In genomic region chr22:17303840-17304779, GRCh38 we compare ENCODE assay signal across 10 cellular contexts.
DNase-seq lines count a peak whose midpoint lies in the region; ATAC-seq, FAIRE-seq and TF ChIP-seq lines count a peak whose summit lies in the region.
"Had no signal": no experiment of that assay in that cellular context is flagged by ENCODE, and none has a peak within 500 bp of the region (broad histone marks: within the 10 kb centered on the region; RNA-seq: fewer than 3 reads in every experiment).

No MANE protein-coding gene starts in this region.

- H3K4me1 ChIP-seq in HepG2 (ENCODE audit: insufficient read depth, low read length) (peaks cover 5% of the 10 kb centered on the region; the same call in 1 of the 2 replicates), right lobe of liver (peaks cover 0 to 15% (median 0%) of the 10 kb centered on the region in 4 donors), breast epithelium (no peaks in the 10 kb centered on the region)

- H3K9ac ChIP-seq in HepG2 (ENCODE audit: insufficient read depth, low read depth, low read length) = no peak overlapping the region

- no peaks in the 10 kb centered on the region for H4K20me1 ChIP-seq in HepG2 (ENCODE audit: insufficient read depth, low read length)

- BruUV-seq in HepG2 (replicated peaks; lab: Mats Ljungman, UMichigan) = no TSS peak

- no peaks in the 10 kb centered on the region for H3K36me3 ChIP-seq in HepG2 (replicated peaks in 1 of 2; ENCODE audit: control insufficient read depth in 1 of 2, insufficient read depth in 2 of 2, low read length in 2 of 2)
- H3K36me3 ChIP-seq in right lobe of liver = no peaks in the 10 kb centered on the region
- H3K36me3 ChIP-seq in breast epithelium = no peaks in the 10 kb centered on the region

- TF ChIP-seq RAD21 in HepG2 (CRISPR knock-in tag; IDR thresholded peaks at IDR 0.05) = no peak

- H3K79me2 ChIP-seq in HepG2 (ENCODE audit: insufficient read depth, low read length) = no peaks in the 10 kb centered on the region

- TF ChIP-seq EP300 in HepG2 (IDR thresholded peaks at IDR 0.05; ENCODE audit: low read depth in 2 of 2, low read length in 2 of 2) = no peak
- no peak for TF ChIP-seq EP300 in HepG2 (CRISPR knock-in tag; IDR thresholded peaks at IDR 0.05; ENCODE audit: borderline replicate concordance)

- H3K27me3 ChIP-seq in HepG2 (ENCODE audit: control insufficient read depth in 1 of 2, insufficient read depth in 2 of 2, low read length in 2 of 2) = 0 out of 5 replicates have a peak, but pooled peaks cover 0 to 4% of the 10 kb centered on the region in 2 experiments
- H3K27me3 ChIP-seq in right lobe of liver = no peaks in the 10 kb centered on the region
- H3K27me3 ChIP-seq in breast epithelium = no peaks in the 10 kb centered on the region

- in situ Hi-C loops in HepG2 (cut with HindIII; ENCODE audit: extremely low pct_ligation_motif_present, low pct_unique_long_range_greater_than_20kb) = no loop called here

- no peaks in the 10 kb centered on the region for H3K9me3 ChIP-seq in HepG2 (ENCODE audit: low read length)
- no peaks in the 10 kb centered on the region for H3K9me3 ChIP-seq in right lobe of liver
- H3K9me3 ChIP-seq in breast epithelium = peaks cover 4% of the 10 kb centered on the region in 2 donors

- TF ChIP-seq CTCF in HepG2 (CRISPR knock-in tag; IDR thresholded peaks at IDR 0.05) (no peak), right lobe of liver (IDR thresholded peaks at IDR 0.05) (no peak), breast epithelium (IDR thresholded peaks at IDR 0.05) (peak in 1 of 3 donors; percentile 21)

- no peak for FAIRE-seq in HepG2 (lab: Jason Lieb, UNC)

- H3K4me1 Mint-ChIP-seq in activated CD4-positive, alpha-beta T cell treated with anti-CD3 and anti-CD28 coated beads for 36 hours = peaks cover 18% of the 10 kb centered on the region
- H3K4me1 Mint-ChIP-seq in memory B cell = peaks cover 16% of the 10 kb centered on the region

- intact Hi-C loops in HepG2 (cut with micrococcal nuclease; ENCODE audit: unreplicated experiment) = no loop called here
- intact Hi-C loops in right lobe of liver (cut with DNase I) = no loop called here
- intact Hi-C loops in activated CD4-positive, alpha-beta T cell treated with anti-CD3 and anti-CD28 coated beads for 36 hours (cut with DNase I, micrococcal nuclease) = loop anchor here (2.0 kb wide), 2 partner anchors 23 to 65 kb away; partner anchors contain the start of gene CECR2 (in 1 of the 2)
- intact Hi-C loops in breast epithelium (cut with DNase I; ENCODE audit: low total_unique reads) = no loop called here

- H3K4me2 ChIP-seq in HepG2 (ENCODE audit: low read depth, low read length) = no peak overlapping the region

- CTCF ChIA-PET in HepG2 (lab: Yijun Ruan, JAX; ENCODE audit: low intra/inter-chr PET ratio, low total read pairs) = no interaction called here
- CTCF ChIA-PET in activated CD4-positive, alpha-beta T cell treated with anti-CD3 and anti-CD28 coated beads for 36 hours (lab: Charles Lee) = interaction anchor here (0.8 kb wide), 1 partner anchor 35 kb away, joined by 4 read pairs; no protein-coding TSS in a partner anchor

- no peaks in the 10 kb centered on the region for H3K36me3 Mint-ChIP-seq in activated CD4-positive, alpha-beta T cell treated with anti-CD3 and anti-CD28 coated beads for 36 hours (ENCODE audit: low read depth)
- H3K36me3 Mint-ChIP-seq in memory B cell = no peaks in the 10 kb centered on the region

- peak overlapping the region; percentile 28 for H3K4me3 Mint-ChIP-seq in activated CD4-positive, alpha-beta T cell treated with anti-CD3 and anti-CD28 coated beads for 36 hours
- H3K4me3 Mint-ChIP-seq in memory B cell = peak overlapping the region; percentile 75

- POLR2A ChIA-PET in HepG2 (lab: Yijun Ruan, JAX) = no interaction called here
- POLR2A ChIA-PET in activated CD4-positive, alpha-beta T cell treated with anti-CD3 and anti-CD28 coated beads for 36 hours (lab: Charles Lee) = no interaction called here

- no peaks in the 10 kb centered on the region for H3K9me3 Mint-ChIP-seq in activated CD4-positive, alpha-beta T cell treated with anti-CD3 and anti-CD28 coated beads for 36 hours (ENCODE audit: low read depth)
- no peaks in the 10 kb centered on the region for H3K9me3 Mint-ChIP-seq in memory B cell

- TF ChIP-seq POLR2A in HepG2 (IDR thresholded peaks at IDR 0.05; ENCODE audit: insufficient read depth in 1 of 2, low read depth in 2 of 2, low read length in 2 of 2) = no peak
- TF ChIP-seq POLR2A in right lobe of liver (IDR thresholded peaks at IDR 0.05) = no peak
- no peak for TF ChIP-seq POLR2A in breast epithelium (IDR thresholded peaks at IDR 0.05)

- H3K4me3 ChIP-seq in HepG2 (replicated peaks in 1 of 3; ENCODE audit: insufficient read depth in 1 of 3, low read depth in 2 of 3, low read length in 3 of 3) = no peak overlapping the region
- H3K4me3 ChIP-seq in right lobe of liver = no peak overlapping the region
- H3K4me3 ChIP-seq in breast epithelium = no peak overlapping the region

- peak overlapping the region; percentile 94 for H3K27ac Mint-ChIP-seq in activated CD4-positive, alpha-beta T cell treated with anti-CD3 and anti-CD28 coated beads for 36 hours
- peak overlapping the region; percentile 98 for H3K27ac Mint-ChIP-seq in memory B cell

- H2AFZ ChIP-seq in HepG2 (ENCODE audit: low read length) = no peak overlapping the region

- WGBS in HepG2 (ENCODE audit: low lambda C conversion rate) = 55% methylated on average over 17 of the region's 21 CpGs
- WGBS in right lobe of liver (ENCODE audit: insufficient coverage, low coverage, low lambda C conversion rate, missing lambda C conversion rate) = 77% methylated on average over 12 of the region's 21 CpGs

- H3K27me3 Mint-ChIP-seq in activated CD4-positive, alpha-beta T cell treated with anti-CD3 and anti-CD28 coated beads for 36 hours = no peaks in the 10 kb centered on the region
- H3K27me3 Mint-ChIP-seq in memory B cell = no peaks in the 10 kb centered on the region

- no peak for DNase-seq in HepG2 (ENCODE audit: low spot score)
- DNase-seq in right lobe of liver = no peak
- DNase-seq in activated CD4-positive, alpha-beta T cell treated with anti-CD3 and anti-CD28 coated beads for 36 hours = peak; percentile 80
- peak; percentile 44 to 66 for DNase-seq in memory B cell (ENCODE audit: low spot score in 2 of 2)
- DNase-seq in DMS 273 (lab: John Stamatoyannopoulos, UW; ENCODE audit: unreplicated experiment) = no peak
- DNase-seq in COLO829 (ENCODE audit: low spot score) = no peak
- no peak for DNase-seq in islet precursor cell
- DNase-seq in breast epithelium (ENCODE audit: low spot score in 2 of 2) = no peak
- DNase-seq: Kasumi-1 had no signal

- ATAC-seq in HepG2 (peak; percentile 52), right lobe of liver (no peak), memory B cell (ENCODE audit: low read depth) (peak; percentile 99)
- peak; percentile 92 for ATAC-seq in activated CD4-positive, alpha-beta T cell treated with anti-CD3 and anti-CD28 coated beads for 36 hours

- H3K27ac ChIP-seq in HepG2 (ENCODE audit: extremely low read length, insufficient read depth, low read length) = no peak overlapping the region
- no peak overlapping the region for H3K27ac ChIP-seq in right lobe of liver
- H3K27ac ChIP-seq in breast epithelium = no peak overlapping the region
- H3K27ac ChIP-seq: epithelial cell of prostate had no signal

TF ChIP-seq in HepG2, 621 proteins besides CTCF, POLR2A, EP300 and RAD21 (continues in another document):
- TF ChIP-seq, protein P1, sequence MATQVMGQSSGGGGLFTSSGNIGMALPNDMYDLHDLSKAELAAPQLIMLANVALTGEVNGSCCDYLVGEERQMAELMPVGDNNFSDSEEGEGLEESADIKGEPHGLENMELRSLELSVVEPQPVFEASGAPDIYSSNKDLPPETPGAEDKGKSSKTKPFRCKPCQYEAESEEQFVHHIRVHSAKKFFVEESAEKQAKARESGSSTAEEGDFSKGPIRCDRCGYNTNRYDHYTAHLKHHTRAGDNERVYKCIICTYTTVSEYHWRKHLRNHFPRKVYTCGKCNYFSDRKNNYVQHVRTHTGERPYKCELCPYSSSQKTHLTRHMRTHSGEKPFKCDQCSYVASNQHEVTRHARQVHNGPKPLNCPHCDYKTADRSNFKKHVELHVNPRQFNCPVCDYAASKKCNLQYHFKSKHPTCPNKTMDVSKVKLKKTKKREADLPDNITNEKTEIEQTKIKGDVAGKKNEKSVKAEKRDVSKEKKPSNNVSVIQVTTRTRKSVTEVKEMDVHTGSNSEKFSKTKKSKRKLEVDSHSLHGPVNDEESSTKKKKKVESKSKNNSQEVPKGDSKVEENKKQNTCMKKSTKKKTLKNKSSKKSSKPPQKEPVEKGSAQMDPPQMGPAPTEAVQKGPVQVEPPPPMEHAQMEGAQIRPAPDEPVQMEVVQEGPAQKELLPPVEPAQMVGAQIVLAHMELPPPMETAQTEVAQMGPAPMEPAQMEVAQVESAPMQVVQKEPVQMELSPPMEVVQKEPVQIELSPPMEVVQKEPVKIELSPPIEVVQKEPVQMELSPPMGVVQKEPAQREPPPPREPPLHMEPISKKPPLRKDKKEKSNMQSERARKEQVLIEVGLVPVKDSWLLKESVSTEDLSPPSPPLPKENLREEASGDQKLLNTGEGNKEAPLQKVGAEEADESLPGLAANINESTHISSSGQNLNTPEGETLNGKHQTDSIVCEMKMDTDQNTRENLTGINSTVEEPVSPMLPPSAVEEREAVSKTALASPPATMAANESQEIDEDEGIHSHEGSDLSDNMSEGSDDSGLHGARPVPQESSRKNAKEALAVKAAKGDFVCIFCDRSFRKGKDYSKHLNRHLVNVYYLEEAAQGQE (IDR thresholded peaks at IDR 0.05; ENCODE audit: borderline replicate concordance in 1 of 2, low read depth in 1 of 2, low read length in 2 of 2) = no peak
- TF ChIP-seq ZNF816 (CRISPR knock-in tag; IDR thresholded peaks at IDR 0.05; ENCODE audit: borderline replicate concordance) (no peak), ZFYVE20 (CRISPR knock-in tag; IDR thresholded peaks at IDR 0.05; ENCODE audit: borderline replicate concordance, low read depth) (no peak), HOXA3 (CRISPR knock-in tag; IDR thresholded peaks at IDR 0.05) (no peak), MLLT10 (CRISPR knock-in tag; IDR thresholded peaks at IDR 0.05) (no peak), NONO (IDR thresholded peaks at IDR 0.05) (no peak), NONO (CRISPR knock-in tag; conservative IDR thresholded peaks at IDR 0.05) (no peak), RXRB (CRISPR knock-in tag; IDR thresholded peaks at IDR 0.05; ENCODE audit: borderline replicate concordance) (no peak), ZFP36L1 (CRISPR knock-in tag; IDR thresholded peaks at IDR 0.05) (no peak)
- TF ChIP-seq, protein P2, sequence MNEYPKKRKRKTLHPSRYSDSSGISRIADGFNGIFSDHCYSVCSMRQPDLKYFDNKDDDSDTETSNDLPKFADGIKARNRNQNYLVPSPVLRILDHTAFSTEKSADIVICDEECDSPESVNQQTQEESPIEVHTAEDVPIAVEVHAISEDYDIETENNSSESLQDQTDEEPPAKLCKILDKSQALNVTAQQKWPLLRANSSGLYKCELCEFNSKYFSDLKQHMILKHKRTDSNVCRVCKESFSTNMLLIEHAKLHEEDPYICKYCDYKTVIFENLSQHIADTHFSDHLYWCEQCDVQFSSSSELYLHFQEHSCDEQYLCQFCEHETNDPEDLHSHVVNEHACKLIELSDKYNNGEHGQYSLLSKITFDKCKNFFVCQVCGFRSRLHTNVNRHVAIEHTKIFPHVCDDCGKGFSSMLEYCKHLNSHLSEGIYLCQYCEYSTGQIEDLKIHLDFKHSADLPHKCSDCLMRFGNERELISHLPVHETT (CRISPR knock-in tag; conservative IDR thresholded peaks at IDR 0.05) = no peak

Comparison
In these comparisons a context has a peak if more than half of its experiments do, and no peak if none do; other contexts are left out.
1. ATAC-seq: peak in HepG2 (single experiment), activated CD4-positive, alpha-beta T cell treated with anti-CD3 and anti-CD28 coated beads for 36 hours (single experiment) and memory B cell (single experiment); none in right lobe of liver (0 of 4).
2. DNase-seq: peak in activated CD4-positive, alpha-beta T cell treated with anti-CD3 and anti-CD28 coated beads for 36 hours (single experiment) and memory B cell (2 of 2); none in HepG2 (single experiment), right lobe of liver (0 of 3), DMS 273 (single experiment), COLO829 (single experiment), islet precursor cell (single experiment) and breast epithelium (0 of 2).
3. intact Hi-C loops: an anchor here in activated CD4-positive, alpha-beta T cell treated with anti-CD3 and anti-CD28 coated beads for 36 hours (2.0 kb wide); none called in HepG2, right lobe of liver and breast epithelium.